Comparison of ENCODE assay signal across 8 cellular contexts in the genomic region with DNA sequence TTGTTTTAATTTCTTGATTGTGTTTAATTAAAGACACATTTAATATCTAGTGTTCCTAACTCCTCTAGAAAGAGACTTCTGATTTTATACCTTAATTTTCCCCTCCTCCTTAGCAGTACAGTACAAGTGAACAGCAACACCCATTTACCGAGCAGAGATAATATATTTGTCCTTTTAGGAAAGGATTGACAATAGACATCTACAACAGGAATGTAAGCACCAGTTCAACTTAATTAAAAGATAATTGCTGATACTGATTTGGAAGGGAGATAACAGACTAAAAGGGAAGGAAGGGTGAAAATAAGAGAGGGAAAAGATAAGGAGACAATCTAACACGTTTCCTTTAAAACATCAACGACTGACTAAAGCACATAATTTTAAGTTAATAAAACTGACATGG.
DNase-seq lines count a peak whose midpoint lies in the region; ATAC-seq, FAIRE-seq and TF ChIP-seq lines count a peak whose summit lies in the region.

No MANE protein-coding gene starts in this region.

- TF ChIP-seq CTCF in A549 (IDR thresholded peaks at IDR 0.05) = no peak
- no peak for TF ChIP-seq CTCF in LNCaP clone FGC (IDR thresholded peaks at IDR 0.05; ENCODE audit: control insufficient read depth, extremely low read depth, insufficient read depth)

- CTCF ChIA-PET in A549 (lab: Yijun Ruan, JAX) = no interaction called here

- peak overlapping the region; percentile 80 for H3K4me2 ChIP-seq in A549

- no peak for TF ChIP-seq EP300 in A549 (IDR thresholded peaks at IDR 0.05)

- no peaks in the 10 kb centered on the region for H3K9me3 Mint-ChIP-seq in central memory CD8-positive, alpha-beta T cell

- H3K36me3 Mint-ChIP-seq in central memory CD8-positive, alpha-beta T cell (ENCODE audit: insufficient read depth) = peaks cover 1% of the 10 kb centered on the region

- H3K4me3 ChIP-seq in A549 = peak overlapping the region; percentile 37
- peak overlapping the region; percentile 45 for H3K4me3 ChIP-seq in LNCaP clone FGC (ENCODE audit: low read depth, low read length)
- peak overlapping the region; percentile 50 to 76 for H3K4me3 ChIP-seq in mucosa of rectum (ENCODE audit: low read length in 2 of 2)

- ATAC-seq in A549 (peak; percentile 48 to 70; a peak in 3 of 6 replicates), GM19455 (IDR thresholded peaks at IDR 0.05; ENCODE audit: unreplicated experiment) (peak; percentile 32)
- peak; percentile 55 for ATAC-seq in central memory CD8-positive, alpha-beta T cell (replicated peaks; ENCODE audit: extremely low read depth, poor library complexity, severe bottlenecking)

- peak overlapping the region; percentile 66 to 76; a peak in 5 of 6 replicates for H3K27ac ChIP-seq in A549
- peak overlapping the region in 1 of 2 donors; percentile 23 for H3K27ac ChIP-seq in mucosa of rectum (ENCODE audit: low read depth in 2 of 2, low read length in 2 of 2)

- FAIRE-seq in A549 (lab: Jason Lieb, UNC) = no peak

- POLR2A ChIA-PET in A549 (lab: Yijun Ruan, JAX) = interaction anchor here (1.2 to 1.3 kb wide), 2 partner anchors 119 to 1016 kb away, joined by 3 to 4 read pairs; partner anchors contain the start of genes NAMPT and SRPK2

- H3K4me1 ChIP-seq in A549 = peaks cover 25% of the 10 kb centered on the region; the same call in 2 of the 3 replicates
- peaks cover 0 to 7% of the 10 kb centered on the region in 2 donors for H3K4me1 ChIP-seq in mucosa of rectum (ENCODE audit: control insufficient read depth in 2 of 2, insufficient read depth in 2 of 2, low read length in 2 of 2)

- no peaks in the 10 kb centered on the region for H3K27me3 Mint-ChIP-seq in central memory CD8-positive, alpha-beta T cell

- no peak for TF ChIP-seq POLR2A in A549 (IDR thresholded peaks at IDR 0.05; ENCODE audit: low read length)

- DNase-seq in A549 (ENCODE audit: low read depth in 1 of 2, low spot score in 1 of 2) (no peak), LNCaP clone FGC (ENCODE audit: low read depth) (no peak), occipital lobe (lab: John Stamatoyannopoulos, UW) (no peak), HCEC 1CT (no peak), NCI-H1105 treated with DMSO at 0.1 percent for 48 hours (lab: John Stamatoyannopoulos, UW) (no peak)
- DNase-seq in central memory CD8-positive, alpha-beta T cell (ENCODE audit: low spot score in 2 of 2) = no peak

- H3K4me1 Mint-ChIP-seq in central memory CD8-positive, alpha-beta T cell = peaks cover 74% of the 10 kb centered on the region

- peak overlapping the region; percentile 0 to 21 for H3K9ac ChIP-seq in mucosa of rectum (ENCODE audit: low read depth in 1 of 2, low read length in 2 of 2)

- no peaks in the 10 kb centered on the region for H3K27me3 ChIP-seq in mucosa of rectum (ENCODE audit: control insufficient read depth in 2 of 2, insufficient read depth in 2 of 2, low read length in 2 of 2)

- peak overlapping the region; percentile 80 for H3K4me3 Mint-ChIP-seq in central memory CD8-positive, alpha-beta T cell

- peak overlapping the region; percentile 84 for H3K27ac Mint-ChIP-seq in central memory CD8-positive, alpha-beta T cell (ENCODE audit: low read depth)

- WGBS in A549 (ENCODE audit: missing lambda C conversion rate) = 3% methylated on average over 3 of the region's 3 CpGs

- no peaks in the 10 kb centered on the region for H3K36me3 ChIP-seq in mucosa of rectum (ENCODE audit: control insufficient read depth in 2 of 2, insufficient read depth in 2 of 2, low read length in 2 of 2)

- H3K9me3 ChIP-seq in A549 (no peaks in the 10 kb centered on the region), mucosa of rectum (ENCODE audit: control insufficient read depth in 2 of 2, low read length in 2 of 2) (no peaks in the 10 kb centered on the region)

- no peak for TF ChIP-seq RAD21 in A549 (conservative IDR thresholded peaks at IDR 0.05 in 1 of 2, IDR thresholded peaks at IDR 0.05 in 1 of 2)

TF ChIP-seq in A549, 52 proteins besides CTCF, POLR2A, EP300 and RAD21:
- TF ChIP-seq PHF8 (IDR thresholded peaks at IDR 0.05; ENCODE audit: borderline replicate concordance, low read depth) = no peak
- no peak for TF ChIP-seq KDM5A (IDR thresholded peaks at IDR 0.05)
- TF ChIP-seq EHF (CRISPR knock-in tag; IDR thresholded peaks at IDR 0.05) = no peak
- no peak for TF ChIP-seq HES2 (IDR thresholded peaks at IDR 0.05)
- TF ChIP-seq GATA3 (IDR thresholded peaks at IDR 0.05; ENCODE audit: borderline replicate concordance) = no peak
- no peak for TF ChIP-seq FOSB (CRISPR knock-in tag; IDR thresholded peaks at IDR 0.05)
- TF ChIP-seq KDM1A (IDR thresholded peaks at IDR 0.05; ENCODE audit: low read depth) = no peak
- TF ChIP-seq JUNB (IDR thresholded peaks at IDR 0.05) = no peak
- no peak for TF ChIP-seq CBX8 (IDR thresholded peaks at IDR 0.05)
- no peak for TF ChIP-seq MYC (IDR thresholded peaks at IDR 0.05; ENCODE audit: borderline replicate concordance, low read length)
- no peak for TF ChIP-seq TFCP2L1 (CRISPR knock-in tag; IDR thresholded peaks at IDR 0.05)
TF ChIP-seq in A549: peak in this region for 0.
